ENCODE assay signal across 12 cellular contexts in genomic region chr9:135885100-135885853, GRCh38. TPM values are rescaled to one million over a fixed set of nuclear protein-coding genes. Genes with fewer than 3 reads are reported as not detected.
DNase-seq lines count a peak whose midpoint lies in the region; FAIRE-seq and TF ChIP-seq lines count a peak whose summit lies in the region.
"Had no signal": no experiment of that assay in that cellular context is flagged by ENCODE, and none has a peak within 500 bp of the region (broad histone marks: within the 10 kb centered on the region; RNA-seq: fewer than 3 reads in every experiment).

No MANE protein-coding gene starts in this region.

- peaks cover 25 to 80% of the 10 kb centered on the region in 2 experiments for H3K4me1 ChIP-seq in SK-N-SH (ENCODE audit: control insufficient read depth in 1 of 2, insufficient read depth in 2 of 2, low read depth in 1 of 2, low read length in 1 of 2)

- FAIRE-seq in D721Med (lab: Jason Lieb, UNC) = no peak
- FAIRE-seq: GM19239, TTC549 had no signal

- peaks cover 95% of the 10 kb centered on the region for H4K20me1 ChIP-seq in SK-N-SH (ENCODE audit: insufficient read depth)

- H3K9me2 ChIP-seq in SK-N-SH = no peaks in the 10 kb centered on the region

- H3K9me3 Mint-ChIP-seq in activated naive CD4-positive, alpha-beta T cell treated with anti-CD3 and anti-CD28 coated beads for 36 hours = no peaks in the 10 kb centered on the region
- no peaks in the 10 kb centered on the region for H3K9me3 Mint-ChIP-seq in activated naive CD4-positive, alpha-beta T cell treated with anti-CD3 and anti-CD28 coated beads, Interleukin-2, amount 10 ng/mL, durations not matched to agents 7 days and 5 days
- no peaks in the 10 kb centered on the region for H3K9me3 Mint-ChIP-seq in type B pancreatic cell

- peak overlapping the region; percentile 28 for H3K27ac Mint-ChIP-seq in activated naive CD4-positive, alpha-beta T cell treated with anti-CD3 and anti-CD28 coated beads for 36 hours
- no peak overlapping the region for H3K27ac Mint-ChIP-seq in activated naive CD4-positive, alpha-beta T cell treated with anti-CD3 and anti-CD28 coated beads, Interleukin-2, amount 10 ng/mL, durations not matched to agents 7 days and 5 days
- H3K27ac Mint-ChIP-seq in type B pancreatic cell = peak overlapping the region; percentile 24

- H3K27ac ChIP-seq in SK-N-SH (ENCODE audit: low read depth in 2 of 2, low read length in 1 of 2) = peak overlapping the region in 1 of 2 experiments; percentile 43; a peak in 1 of 4 replicates
- H3K27ac ChIP-seq: spleen had no signal

- H3K9me3 ChIP-seq in SK-N-SH = no peaks in the 10 kb centered on the region
- H3K9me3 ChIP-seq: spleen had no signal

- WGBS in SK-N-SH (ENCODE audit: low lambda C conversion rate) = 68% methylated on average over 7 of the region's 7 CpGs

- H3K27me3 Mint-ChIP-seq in activated naive CD4-positive, alpha-beta T cell treated with anti-CD3 and anti-CD28 coated beads for 36 hours (ENCODE audit: low read depth) = no peaks in the 10 kb centered on the region
- no peaks in the 10 kb centered on the region for H3K27me3 Mint-ChIP-seq in activated naive CD4-positive, alpha-beta T cell treated with anti-CD3 and anti-CD28 coated beads, Interleukin-2, amount 10 ng/mL, durations not matched to agents 7 days and 5 days
- no peaks in the 10 kb centered on the region for H3K27me3 Mint-ChIP-seq in type B pancreatic cell

- POLR2A ChIA-PET in SK-N-SH (lab: Yijun Ruan, JAX) = no interaction called here

- TF ChIP-seq CTCF in SK-N-SH (IDR thresholded peaks at IDR 0.05) = no peak
- no peak for TF ChIP-seq CTCF in fibroblast of mammary gland (conservative IDR thresholded peaks at IDR 0.05; ENCODE audit: control insufficient read depth, insufficient read depth, low read depth, low read length)
- TF ChIP-seq CTCF in type B pancreatic cell (conservative IDR thresholded peaks at IDR 0.05) = no peak
- TF ChIP-seq CTCF in D721Med (IDR thresholded peaks at IDR 0.05; ENCODE audit: insufficient read depth, missing control alignments) = no peak

- H3K4me2 ChIP-seq in SK-N-SH = peak overlapping the region; percentile 53

- H3K4me1 Mint-ChIP-seq in activated naive CD4-positive, alpha-beta T cell treated with anti-CD3 and anti-CD28 coated beads for 36 hours (ENCODE audit: low read depth) = peaks cover 54% of the 10 kb centered on the region
- peaks cover 50% of the 10 kb centered on the region for H3K4me1 Mint-ChIP-seq in activated naive CD4-positive, alpha-beta T cell treated with anti-CD3 and anti-CD28 coated beads, Interleukin-2, amount 10 ng/mL, durations not matched to agents 7 days and 5 days
- peaks cover 57% of the 10 kb centered on the region for H3K4me1 Mint-ChIP-seq in type B pancreatic cell (ENCODE audit: unreplicated experiment)

- DNase-seq in activated naive CD4-positive, alpha-beta T cell treated with anti-CD3 and anti-CD28 coated beads for 36 hours = no peak
- DNase-seq in activated naive CD4-positive, alpha-beta T cell treated with anti-CD3 and anti-CD28 coated beads, Interleukin-2, amount 10 ng/mL, durations not matched to agents 7 days and 5 days = no peak
- peak; percentile 65 for DNase-seq in SK-N-SH
- DNase-seq in fibroblast of mammary gland (ENCODE audit: low read depth) = peak; percentile 39
- no peak for DNase-seq in type B pancreatic cell (ENCODE audit: extremely low spot score, unreplicated experiment)
- no peak for DNase-seq in DMS153 (lab: John Stamatoyannopoulos, UW)
- no peak for DNase-seq in D721Med (ENCODE audit: insufficient read length, low spot score)
- no peak for DNase-seq in erythroblast (lab: John Stamatoyannopoulos, UW)
- DNase-seq: activated naive CD4-positive, alpha-beta T cell; spleen had no signal

- no peaks in the 10 kb centered on the region for H3F3A ChIP-seq in SK-N-SH (replicated peaks; ENCODE audit: insufficient read depth)

- H3K27me3 ChIP-seq in SK-N-SH (ENCODE audit: insufficient read depth) = no peaks in the 10 kb centered on the region
- H3K27me3 ChIP-seq: spleen had no signal

- H3K4me3 Mint-ChIP-seq in activated naive CD4-positive, alpha-beta T cell treated with anti-CD3 and anti-CD28 coated beads for 36 hours = no peak overlapping the region
- no peak overlapping the region for H3K4me3 Mint-ChIP-seq in activated naive CD4-positive, alpha-beta T cell treated with anti-CD3 and anti-CD28 coated beads, Interleukin-2, amount 10 ng/mL, durations not matched to agents 7 days and 5 days
- H3K4me3 Mint-ChIP-seq in type B pancreatic cell = no peak overlapping the region

- intact Hi-C loops in activated naive CD4-positive, alpha-beta T cell treated with anti-CD3 and anti-CD28 coated beads for 36 hours (cut with micrococcal nuclease) = no loop called here

- no peak for TF ChIP-seq RAD21 in SK-N-SH (IDR thresholded peaks at IDR 0.05; ENCODE audit: low read length)

- TF ChIP-seq POLR2A in erythroblast (IDR thresholded peaks at IDR 0.05; ENCODE audit: low read length) = no peak

- H3K9ac ChIP-seq in SK-N-SH = no peak overlapping the region

- peaks cover 96% of the 10 kb centered on the region for H3K79me2 ChIP-seq in SK-N-SH (ENCODE audit: insufficient read depth)

- no peak overlapping the region for H2AFZ ChIP-seq in SK-N-SH (ENCODE audit: low read depth)

- peaks cover 3 to 9% of the 10 kb centered on the region in 2 experiments for H3K36me3 ChIP-seq in SK-N-SH (replicated peaks in 1 of 2; ENCODE audit: control insufficient read depth in 1 of 2, insufficient read depth in 2 of 2, low read length in 1 of 2)

- no peak for TF ChIP-seq EP300 in SK-N-SH (IDR thresholded peaks at IDR 0.05; ENCODE audit: borderline replicate concordance in 1 of 2, low read depth in 1 of 2, low read length in 1 of 2)

- CTCF ChIA-PET in activated naive CD4-positive, alpha-beta T cell treated with anti-CD3 and anti-CD28 coated beads for 36 hours (lab: Charles Lee) = no interaction called here
- CTCF ChIA-PET in activated naive CD4-positive, alpha-beta T cell treated with anti-CD3 and anti-CD28 coated beads, Interleukin-2, amount 10 ng/mL, durations not matched to agents 7 days and 5 days (lab: Charles Lee) = no interaction called here
- CTCF ChIA-PET in SK-N-SH (lab: Yijun Ruan, JAX) = interaction anchor here (0.8 to 2.2 kb wide), 5 partner anchors 12 to 29 kb away, joined by 3 to 5 read pairs (median 5); no protein-coding TSS in a partner anchor

- H3K36me3 Mint-ChIP-seq in activated naive CD4-positive, alpha-beta T cell treated with anti-CD3 and anti-CD28 coated beads for 36 hours (ENCODE audit: low read depth) = peaks cover 2% of the 10 kb centered on the region
- peaks cover 2% of the 10 kb centered on the region for H3K36me3 Mint-ChIP-seq in activated naive CD4-positive, alpha-beta T cell treated with anti-CD3 and anti-CD28 coated beads, Interleukin-2, amount 10 ng/mL, durations not matched to agents 7 days and 5 days
- H3K36me3 Mint-ChIP-seq in type B pancreatic cell = peaks cover 8% of the 10 kb centered on the region

- H3K4me3 ChIP-seq in SK-N-SH (ENCODE audit: low read depth in 2 of 2, low read length in 1 of 2) (no peak overlapping the region), fibroblast of mammary gland (ENCODE audit: control insufficient read depth, low read depth, low read length) (no peak overlapping the region)
- H3K4me3 ChIP-seq: spleen had no signal

TF ChIP-seq in SK-N-SH, 30 proteins besides CTCF, POLR2A, EP300 and RAD21:
- TF ChIP-seq TEAD4 (IDR thresholded peaks at IDR 0.05; ENCODE audit: borderline replicate concordance, insufficient read depth) (no peak), TCF12 (IDR thresholded peaks at IDR 0.05) (0 out of 2 replicates have a peak, but pooled peaks have one; percentile 5), NRF1 (IDR thresholded peaks at IDR 0.05; ENCODE audit: low read depth, low read length) (no peak), MAX (IDR thresholded peaks at IDR 0.05; ENCODE audit: low read depth) (no peak), FOSL2 (IDR thresholded peaks at IDR 0.05; ENCODE audit: borderline replicate concordance, low read depth) (no peak; the same call in 1 of the 2 replicates), MEF2A (IDR thresholded peaks at IDR 0.05; ENCODE audit: borderline replicate concordance, low read depth) (no peak), IRF3 (IDR thresholded peaks at IDR 0.05; ENCODE audit: low read depth, low read length) (no peak), NFIC (IDR thresholded peaks at IDR 0.05; ENCODE audit: borderline replicate concordance) (no peak), MXI1 (IDR thresholded peaks at IDR 0.05; ENCODE audit: low read depth, low read length) (no peak), ELF1 (IDR thresholded peaks at IDR 0.05) (peak; percentile 19; the same call in 1 of the 2 replicates), JUND (IDR thresholded peaks at IDR 0.05) (peak; percentile 14; the same call in 1 of the 2 replicates), RCOR1 (IDR thresholded peaks at IDR 0.05; ENCODE audit: low read length) (no peak), SIN3A (IDR thresholded peaks at IDR 0.05; ENCODE audit: borderline replicate concordance, low read depth, low read length) (no peak)

RNA-seq across cellular contexts. Expression of gene CAMSAP1, which starts 22.1 kb away (rescaled TPM):
- 10 to 100 TPM; 32.6 to 35.2 TPM for total RNA-seq in activated naive CD4-positive, alpha-beta T cell treated with anti-CD3 and anti-CD28 coated beads for 36 hours
- polyA plus RNA-seq in SK-N-SH (2012; rRNA removed) = 6.2 and 8.9 TPM in 2 replicates
- polyA plus RNA-seq in SK-N-SH (2012; cell fraction: cytosol; rRNA removed) = 6.8 and 7.3 TPM in 2 replicates
- polyA plus RNA-seq in SK-N-SH (2012; cell fraction: nucleus; rRNA removed) = 9.8 and 10.4 TPM in 2 replicates
- total RNA-seq in type B pancreatic cell (ENCODE audit: low replicate concordance) = 33.9 and 58.2 TPM in 2 replicates

Comparison
In these comparisons a context has a peak if more than half of its experiments do, and no peak if none do; other contexts are left out.
1. DNase-seq: peak in SK-N-SH (single experiment) and fibroblast of mammary gland (single experiment); none in activated naive CD4-positive, alpha-beta T cell treated with anti-CD3 and anti-CD28 coated beads for 36 hours (single experiment), activated naive CD4-positive, alpha-beta T cell treated with anti-CD3 and anti-CD28 coated beads, Interleukin-2, amount 10 ng/mL, durations not matched to agents 7 days and 5 days (single experiment), type B pancreatic cell (single experiment), DMS153 (single experiment), D721Med (single experiment) and erythroblast (0 of 2).